In genomic region chr7:92987543-92987942, GRCh38 we compare ENCODE assay signal across 27 cellular contexts.
DNase-seq lines count a peak whose midpoint lies in the region; ATAC-seq and TF ChIP-seq lines count a peak whose summit lies in the region.
"Had no signal": no experiment of that assay in that cellular context is flagged by ENCODE, and none has a peak within 500 bp of the region (broad histone marks: within the 10 kb centered on the region; RNA-seq: fewer than 3 reads in every experiment).

No MANE protein-coding gene starts in this region.

- intact Hi-C loops in HCT116 (cut with micrococcal nuclease) = no loop called here

- H3K9me3 Mint-ChIP-seq in chondrocyte (ENCODE audit: low read depth) = peaks cover 7% of the 10 kb centered on the region
- peaks cover 2% of the 10 kb centered on the region for H3K9me3 Mint-ChIP-seq in activated CD4-positive, alpha-beta memory T cell treated with anti-CD3 and anti-CD28 coated beads, Interleukin-2, amount 10 ng/mL, durations not matched to agents 7 days and 5 days
- H3K9me3 Mint-ChIP-seq: activated T-cell treated with anti-CD3 and anti-CD28 coated beads, Interleukin-2, amount 50 U/mL, for 4 hours; effector memory CD8-positive, alpha-beta T cell; natural killer cell treated with Interleukin-12 subunit alpha and Interleukin-12 subunit beta and Interleukin-15 and Interleukin-18, amount 100 ng/mL, for 72 hours; stimulated activated effector memory CD8-positive, alpha-beta T cell treated with anti-CD3 and anti-CD28 coated beads, Interleukin-12 subunit alpha, Interleukin-12 subunit beta, amount 100 ng/mL, for 72 hours had no signal

- no peak for ATAC-seq in HCT116
- ATAC-seq in GM21381 (IDR thresholded peaks at IDR 0.05; ENCODE audit: unreplicated experiment) = no peak
- ATAC-seq: activated T-cell treated with anti-CD3 and anti-CD28 coated beads, Interleukin-2, amount 50 U/mL, for 4 hours; effector memory CD8-positive, alpha-beta T cell; natural killer cell treated with Interleukin-12 subunit alpha and Interleukin-12 subunit beta and Interleukin-15 and Interleukin-18, amount 100 ng/mL, for 72 hours; right cardiac atrium; stimulated activated effector memory CD8-positive, alpha-beta T cell treated with anti-CD3 and anti-CD28 coated beads, Interleukin-12 subunit alpha, Interleukin-12 subunit beta, amount 100 ng/mL, for 72 hours had no signal

- H3K27me3 Mint-ChIP-seq in chondrocyte (ENCODE audit: low read depth) = no peaks in the 10 kb centered on the region
- peaks cover 7% of the 10 kb centered on the region for H3K27me3 Mint-ChIP-seq in activated CD4-positive, alpha-beta memory T cell treated with anti-CD3 and anti-CD28 coated beads, Interleukin-2, amount 10 ng/mL, durations not matched to agents 7 days and 5 days

- H3K9me3 ChIP-seq in HCT116 (ENCODE audit: control insufficient read depth in 1 of 2, insufficient read depth in 1 of 2, low read depth in 1 of 2, low read length in 2 of 2) = peaks cover 0 to 4% of the 10 kb centered on the region in 2 experiments; a peak in 1 of 4 replicates
- H3K9me3 ChIP-seq: adrenal gland, BLaER1, esophagus muscularis mucosa, left ventricle myocardium inferior had no signal

- H3K4me3 ChIP-seq in ACC112 (ENCODE audit: low read depth, low read length) = no peak overlapping the region
- no peak overlapping the region for H3K4me3 ChIP-seq in HCT116 (replicated peaks in 1 of 2; ENCODE audit: low read depth in 1 of 2, low read length in 2 of 2)
- H3K4me3 ChIP-seq: adrenal gland, BLaER1, esophagus muscularis mucosa, left ventricle myocardium inferior had no signal

- H2AFZ ChIP-seq in ACC112 (ENCODE audit: low read length, unreplicated experiment) = peak overlapping the region; percentile 5
- H2AFZ ChIP-seq in HCT116 (ENCODE audit: low read depth, low read length, poor library complexity, severe bottlenecking) = peak overlapping the region; percentile 33
- H2AFZ ChIP-seq: parathyroid adenoma had no signal

- H3K9me2 ChIP-seq in HCT116 (ENCODE audit: insufficient read depth) = no peaks in the 10 kb centered on the region

- no peak for TF ChIP-seq CTCF in HCT116 (IDR thresholded peaks at IDR 0.05 in 2 of 3, conservative IDR thresholded peaks at IDR 0.05 in 1 of 3; ENCODE audit: borderline replicate concordance in 1 of 3, insufficient read depth in 1 of 3, low read depth in 2 of 3, low read length in 2 of 3)
- no peak for TF ChIP-seq CTCF in chondrocyte (IDR thresholded peaks at IDR 0.05)

- H3K27ac ChIP-seq in ACC112 (ENCODE audit: low read depth, low read length) = no peak overlapping the region
- H3K27ac ChIP-seq in HCT116 (ENCODE audit: low read depth, low read length) = no peak overlapping the region
- H3K27ac ChIP-seq: adrenal gland, BLaER1, esophagus muscularis mucosa, left ventricle myocardium inferior, parathyroid adenoma, VCaP had no signal

- peak overlapping the region; percentile 78 for H3K27ac Mint-ChIP-seq in chondrocyte (ENCODE audit: unreplicated experiment)
- H3K27ac Mint-ChIP-seq in activated CD4-positive, alpha-beta memory T cell treated with anti-CD3 and anti-CD28 coated beads, Interleukin-2, amount 10 ng/mL, durations not matched to agents 7 days and 5 days = no peak overlapping the region
- H3K27ac Mint-ChIP-seq: stimulated activated effector memory CD8-positive, alpha-beta T cell treated with anti-CD3 and anti-CD28 coated beads, Interleukin-12 subunit alpha, Interleukin-12 subunit beta, amount 100 ng/mL, for 72 hours; T-helper 2 cell treated with Interferon-gamma antibody and Interleukin-4, amounts not matched to agents 5 μg/mL and 100 μg/mL, for 36 hours had no signal

- RAD21 ChIA-PET in HCT116 (lab: Charles Lee; ENCODE audit: low non-redundant PET in 1 of 2, low total read pairs in 2 of 2, uncharacterized antibody in 2 of 2, unreplicated experiment in 2 of 2) = no interaction called here

- H3K4me1 ChIP-seq in ACC112 (ENCODE audit: control insufficient read depth, insufficient read depth, low read length, unreplicated experiment) (no peaks in the 10 kb centered on the region), HCT116 (ENCODE audit: control insufficient read depth in 1 of 2, insufficient read depth in 2 of 2, low read length in 2 of 2) (no peaks in the 10 kb centered on the region)
- H3K4me1 ChIP-seq: adrenal gland, BLaER1, left ventricle myocardium inferior, parathyroid adenoma had no signal

- no peak overlapping the region for H3K4me2 ChIP-seq in HCT116 (ENCODE audit: low read length)
- H3K4me2 ChIP-seq: BLaER1 had no signal

- no peaks in the 10 kb centered on the region for H3K27me3 ChIP-seq in ACC112 (ENCODE audit: insufficient read depth, low read length)
- H3K27me3 ChIP-seq in HCT116 (ENCODE audit: insufficient read depth, low read length) = no peaks in the 10 kb centered on the region
- H3K27me3 ChIP-seq: adrenal gland, BLaER1, esophagus muscularis mucosa had no signal

- no peak overlapping the region for H3K4me3 Mint-ChIP-seq in chondrocyte (ENCODE audit: unreplicated experiment)
- no peak overlapping the region for H3K4me3 Mint-ChIP-seq in activated CD4-positive, alpha-beta memory T cell treated with anti-CD3 and anti-CD28 coated beads, Interleukin-2, amount 10 ng/mL, durations not matched to agents 7 days and 5 days
- H3K4me3 Mint-ChIP-seq: activated T-cell treated with anti-CD3 and anti-CD28 coated beads, Interleukin-2, amount 50 U/mL, for 4 hours; effector memory CD8-positive, alpha-beta T cell; natural killer cell treated with Interleukin-12 subunit alpha and Interleukin-12 subunit beta and Interleukin-15 and Interleukin-18, amount 100 ng/mL, for 72 hours; stimulated activated effector memory CD8-positive, alpha-beta T cell treated with anti-CD3 and anti-CD28 coated beads, Interleukin-12 subunit alpha, Interleukin-12 subunit beta, amount 100 ng/mL, for 72 hours; T-helper 2 cell treated with Interferon-gamma antibody and Interleukin-4, amounts not matched to agents 5 μg/mL and 100 μg/mL, for 36 hours had no signal

- no peak for TF ChIP-seq RAD21 in HCT116 (IDR thresholded peaks at IDR 0.05; ENCODE audit: low read depth)

- H4K20me1 ChIP-seq in HCT116 (ENCODE audit: insufficient read depth) = no peaks in the 10 kb centered on the region
- H4K20me1 ChIP-seq: BLaER1 had no signal

- DNase-seq in HCT116 (ENCODE audit: low read depth, low spot score) = no peak
- no peak for DNase-seq in chondrocyte (ENCODE audit: low spot score)
- DNase-seq in iris pigment epithelial cell (ENCODE audit: low read depth) = peak; percentile 42
- no peak for DNase-seq in NCI-H524 treated with DMSO at 0.1 percent for 48 hours (lab: John Stamatoyannopoulos, UW)
- DNase-seq in activated CD4-positive, alpha-beta memory T cell treated with anti-CD3 and anti-CD28 coated beads, Interleukin-2, amount 10 ng/mL, durations not matched to agents 7 days and 5 days = no peak
- DNase-seq in HEK293T (ENCODE audit: extremely low spot score) = no peak
- DNase-seq: activated CD4-positive, alpha-beta T cell treated with anti-CD3 and anti-CD28 coated beads for 48 hours; activated naive CD4-positive, alpha-beta T cell treated with Interleukin-2 at 50 U/mL for 16 hours; activated T-cell treated with anti-CD3 and anti-CD28 coated beads, Interleukin-2, amount 50 U/mL, for 4 hours; cortex of kidney; effector memory CD8-positive, alpha-beta T cell; GDM1; left ventricle myocardium inferior; NCI-H446 treated with DMSO at 0.1 percent for 48 hours; right cardiac atrium; stimulated activated CD4-positive, alpha-beta T cell treated with anti-CD3 and anti-CD28 coated beads, Interleukin-12 subunit alpha, Interleukin-12 subunit beta, amount 100 ng/mL, for 4 hours; stimulated activated CD4-positive, alpha-beta T cell treated with anti-CD3 and anti-CD28 coated beads, Interleukin-4, amount 100 ng/mL, for 1 hour had no signal

- H3K36me3 Mint-ChIP-seq in chondrocyte (ENCODE audit: low read depth) = no peaks in the 10 kb centered on the region
- peaks cover 3% of the 10 kb centered on the region for H3K36me3 Mint-ChIP-seq in activated CD4-positive, alpha-beta memory T cell treated with anti-CD3 and anti-CD28 coated beads, Interleukin-2, amount 10 ng/mL, durations not matched to agents 7 days and 5 days (ENCODE audit: low read depth)
- H3K36me3 Mint-ChIP-seq: stimulated activated effector memory CD8-positive, alpha-beta T cell treated with anti-CD3 and anti-CD28 coated beads, Interleukin-12 subunit alpha, Interleukin-12 subunit beta, amount 100 ng/mL, for 72 hours had no signal

- POLR2A ChIA-PET in HCT116 (lab: Charles Lee) = no interaction called here
- POLR2A ChIA-PET in activated CD4-positive, alpha-beta memory T cell treated with anti-CD3 and anti-CD28 coated beads, Interleukin-2, amount 10 ng/mL, durations not matched to agents 7 days and 5 days (lab: Charles Lee) = no interaction called here
- POLR2A ChIA-PET in HEK293T (lab: Yijun Ruan, JAX) = no interaction called here

- CTCF ChIA-PET in HCT116 (lab: Charles Lee) (no interaction called here), HEK293T (lab: Yijun Ruan, JAX) (no interaction called here)
- CTCF ChIA-PET in activated CD4-positive, alpha-beta memory T cell treated with anti-CD3 and anti-CD28 coated beads, Interleukin-2, amount 10 ng/mL, durations not matched to agents 7 days and 5 days (lab: Charles Lee) = no interaction called here

- H3K9ac ChIP-seq in HCT116 (ENCODE audit: low read length) = no peak overlapping the region
- H3K9ac ChIP-seq: BLaER1, parathyroid adenoma had no signal

- H3K36me3 ChIP-seq in ACC112 (ENCODE audit: insufficient read depth, low read length) (no peaks in the 10 kb centered on the region), HCT116 (ENCODE audit: control insufficient read depth in 1 of 2, insufficient read depth in 2 of 2, low read length in 2 of 2) (no peaks in the 10 kb centered on the region)
- H3K36me3 ChIP-seq: adrenal gland, BLaER1, esophagus muscularis mucosa, left ventricle myocardium inferior had no signal

- BruUV-seq in HCT116 (replicated peaks; lab: Mats Ljungman, UMichigan) = no TSS peak

- H3K79me2 ChIP-seq in ACC112 (ENCODE audit: control insufficient read depth, insufficient read depth, low read length, unreplicated experiment) (no peaks in the 10 kb centered on the region), HCT116 (ENCODE audit: insufficient read depth, low read length) (no peaks in the 10 kb centered on the region)
- H3K79me2 ChIP-seq: parathyroid adenoma had no signal

- TF ChIP-seq POLR2A in HCT116 (IDR thresholded peaks at IDR 0.05; ENCODE audit: borderline replicate concordance, extremely low read depth, insufficient read depth, insufficient read length) = no peak

- peaks cover 26% of the 10 kb centered on the region for H3K4me1 Mint-ChIP-seq in chondrocyte (ENCODE audit: low read depth)
- H3K4me1 Mint-ChIP-seq in activated CD4-positive, alpha-beta memory T cell treated with anti-CD3 and anti-CD28 coated beads, Interleukin-2, amount 10 ng/mL, durations not matched to agents 7 days and 5 days = no peaks in the 10 kb centered on the region
- H3K4me1 Mint-ChIP-seq: stimulated activated effector memory CD8-positive, alpha-beta T cell treated with anti-CD3 and anti-CD28 coated beads, Interleukin-12 subunit alpha, Interleukin-12 subunit beta, amount 100 ng/mL, for 72 hours had no signal

TF ChIP-seq in HCT116, 20 proteins besides CTCF, POLR2A, EP300 and RAD21 (continues in another document):
- TF ChIP-seq EGR1 (IDR thresholded peaks at IDR 0.05; ENCODE audit: low read depth) = no peak
- no peak for TF ChIP-seq POLR2AphosphoS5 (IDR thresholded peaks at IDR 0.05; ENCODE audit: low read depth, low read length)

TF ChIP-seq in HEK293T, 16 proteins besides CTCF, POLR2A, EP300 and RAD21 (continues in another document):
- TF ChIP-seq TARDBP (IDR thresholded peaks at IDR 0.05) = no peak
- TF ChIP-seq BHLHE40 (IDR thresholded peaks at IDR 0.05; ENCODE audit: borderline replicate concordance) = no peak
